8 cellular contexts compared by ENCODE assay signal in the genomic region with DNA sequence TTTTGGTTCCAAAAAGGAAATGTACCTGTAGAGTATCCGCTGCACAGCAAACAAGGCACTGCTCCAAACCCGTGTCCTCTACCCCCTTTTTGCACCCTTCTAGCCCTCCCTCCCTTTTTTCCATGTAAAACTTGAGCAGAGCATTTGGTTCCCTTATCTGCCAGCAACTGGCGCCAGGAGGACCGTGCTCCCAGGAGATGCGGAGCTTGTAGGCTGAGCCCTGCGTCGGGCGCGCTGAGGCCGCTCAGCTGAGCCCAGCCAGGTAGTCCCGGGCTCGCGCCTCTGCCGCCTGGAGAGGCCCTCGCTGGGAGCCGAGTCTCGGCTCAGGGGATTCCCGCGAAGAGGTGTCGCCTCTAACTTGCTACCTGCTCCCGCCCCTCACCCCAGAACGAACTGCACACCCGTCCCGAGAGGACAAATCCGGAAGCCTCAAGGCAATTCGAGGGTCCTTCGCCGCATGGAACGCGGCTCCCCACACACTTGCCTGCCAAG. TPM values are rescaled to one million over a fixed set of nuclear protein-coding genes. Genes with fewer than 3 reads are reported as not detected.
A peak's percentile ranks its signal among the peaks of the same experiment; 100 is the strongest.
DNase-seq lines count a peak whose midpoint lies in the region; ATAC-seq, FAIRE-seq and TF ChIP-seq lines count a peak whose summit lies in the region.

No MANE protein-coding gene starts in this region.

- POLR2A ChIA-PET in A549 (lab: Yijun Ruan, JAX): interaction anchor here (1.1 to 1.9 kb wide), 7 partner anchors 9 to 331 kb away, joined by 3 to 7 read pairs (median 6); a partner anchor contains a TSS

- peak; percentile 38 to 64 for DNase-seq in A549 (ENCODE audit: low read depth in 1 of 2, low spot score in 1 of 2)
- peak; percentile 67 to 84 for DNase-seq in NCI-H526 (lab: John Stamatoyannopoulos, UW)
- DNase-seq in activated CD8-positive, alpha-beta memory T cell treated with anti-CD3 and anti-CD28 coated beads, Interleukin-2, amount 50 U/mL, for 1 hour (ENCODE audit: extremely low read depth): peak; percentile 30
- peak; percentile 61 to 79 (median 76) for DNase-seq in mucosa of descending colon
- peak; percentile 80 for DNase-seq in stimulated activated CD8-positive, alpha-beta memory T cell treated with anti-CD3 and anti-CD28 coated beads, Interleukin-4, amount 100 ng/mL, for 48 hours

- peak overlapping the region; percentile 69 for H3K4me2 ChIP-seq in A549

- no peak for FAIRE-seq in A549 (lab: Jason Lieb, UNC)

- no peak for TF ChIP-seq POLR2A in A549 (IDR thresholded peaks at IDR 0.05; ENCODE audit: low read length)

- no peaks in the 10 kb centered on the region for H3K9me3 ChIP-seq in A549
- no peaks in the 10 kb centered on the region for H3K9me3 ChIP-seq in endocrine pancreas (ENCODE audit: control insufficient read depth, low read length)
- no peaks in the 10 kb centered on the region for H3K9me3 ChIP-seq in mucosa of descending colon

- H3K36me3 ChIP-seq in endocrine pancreas (ENCODE audit: control insufficient read depth, insufficient read depth, low read length) (no peaks in the 10 kb centered on the region), mucosa of descending colon (ENCODE audit: low read depth) (no peaks in the 10 kb centered on the region)

- intact Hi-C loops in mucosa of descending colon (cut with DNase I, micrococcal nuclease): loop anchor here in 1 of 2 donors (5.0 kb wide), 1 partner anchor 191 kb away; no protein-coding TSS in a partner anchor

- H3K4me1 ChIP-seq in A549: peaks cover 22% of the 10 kb centered on the region
- peaks cover 4% of the 10 kb centered on the region for H3K4me1 ChIP-seq in endocrine pancreas (ENCODE audit: control insufficient read depth, insufficient read depth, low read length)
- peaks cover 19% of the 10 kb centered on the region for H3K4me1 ChIP-seq in mucosa of descending colon (ENCODE audit: low read depth)

- TF ChIP-seq CTCF in A549 (IDR thresholded peaks at IDR 0.05): no peak
- TF ChIP-seq CTCF in mucosa of descending colon (IDR thresholded peaks at IDR 0.05): no peak

- ATAC-seq in A549: peak; percentile 74 to 82
- peak; percentile 35 for ATAC-seq in GM18508 (IDR thresholded peaks at IDR 0.05; ENCODE audit: insufficient read depth, unreplicated experiment)
- ATAC-seq in HG03025 (IDR thresholded peaks at IDR 0.05; ENCODE audit: low FRiP score, unreplicated experiment): peak; percentile 46
- peak; percentile 73 for ATAC-seq in mucosa of descending colon

- CTCF ChIA-PET in A549 (lab: Yijun Ruan, JAX): interaction anchor here (1.0 to 3.2 kb wide), 7 partner anchors 10 to 223 kb away, joined by 3 to 15 read pairs (median 5); a partner anchor contains a TSS

- peak overlapping the region; percentile 85 to 93 for H3K27ac ChIP-seq in A549

- H3K4me3 ChIP-seq in A549 (peak overlapping the region; percentile 71), endocrine pancreas (ENCODE audit: control insufficient read depth, insufficient read depth, low read length) (peak overlapping the region; percentile 76), mucosa of descending colon (peak overlapping the region; percentile 75)

- H3K9ac ChIP-seq in endocrine pancreas (ENCODE audit: control insufficient read depth, insufficient read depth, low read length): peak overlapping the region; percentile 94

- 2% methylated on average over 29 of the region's 30 CpGs for WGBS in A549 (ENCODE audit: missing lambda C conversion rate)

- H3K27me3 ChIP-seq in endocrine pancreas (ENCODE audit: control insufficient read depth, insufficient read depth, low read length): no peaks in the 10 kb centered on the region

- TF ChIP-seq RAD21 in A549 (conservative IDR thresholded peaks at IDR 0.05 in 1 of 2, IDR thresholded peaks at IDR 0.05 in 1 of 2): no peak

- no peak for TF ChIP-seq EP300 in A549 (IDR thresholded peaks at IDR 0.05)

TF ChIP-seq in A549, 52 proteins besides CTCF, POLR2A, EP300 and RAD21:
- TF ChIP-seq, protein P1, sequence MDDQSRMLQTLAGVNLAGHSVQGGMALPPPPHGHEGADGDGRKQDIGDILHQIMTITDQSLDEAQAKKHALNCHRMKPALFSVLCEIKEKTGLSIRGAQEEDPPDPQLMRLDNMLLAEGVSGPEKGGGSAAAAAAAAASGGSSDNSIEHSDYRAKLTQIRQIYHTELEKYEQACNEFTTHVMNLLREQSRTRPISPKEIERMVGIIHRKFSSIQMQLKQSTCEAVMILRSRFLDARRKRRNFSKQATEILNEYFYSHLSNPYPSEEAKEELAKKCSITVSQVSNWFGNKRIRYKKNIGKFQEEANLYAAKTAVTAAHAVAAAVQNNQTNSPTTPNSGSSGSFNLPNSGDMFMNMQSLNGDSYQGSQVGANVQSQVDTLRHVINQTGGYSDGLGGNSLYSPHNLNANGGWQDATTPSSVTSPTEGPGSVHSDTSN (IDR thresholded peaks at IDR 0.05): 0 out of 2 replicates have a peak, but pooled peaks have one; percentile 48
- TF ChIP-seq, protein P2, sequence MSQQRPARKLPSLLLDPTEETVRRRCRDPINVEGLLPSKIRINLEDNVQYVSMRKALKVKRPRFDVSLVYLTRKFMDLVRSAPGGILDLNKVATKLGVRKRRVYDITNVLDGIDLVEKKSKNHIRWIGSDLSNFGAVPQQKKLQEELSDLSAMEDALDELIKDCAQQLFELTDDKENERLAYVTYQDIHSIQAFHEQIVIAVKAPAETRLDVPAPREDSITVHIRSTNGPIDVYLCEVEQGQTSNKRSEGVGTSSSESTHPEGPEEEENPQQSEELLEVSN (IDR thresholded peaks at IDR 0.05; ENCODE audit: borderline replicate concordance, low read depth): no peak
- TF ChIP-seq GATA3 (IDR thresholded peaks at IDR 0.05; ENCODE audit: borderline replicate concordance): 0 out of 2 replicates have a peak, but pooled peaks have one; percentile 10

RNA-seq across cellular contexts. Expression of a gene that starts 0.6 kb away (rescaled TPM):
- polyA plus RNA-seq in A549 (2011; rRNA removed) (39.2 and 47.8 TPM in 2 replicates), A549 (2017; fragmentation: RNase III; extraction: RNeasy Plus Mini Kit Qiagen cat#74134 plus additional on column Dnase treatment) (25.7 to 28.9 TPM (median 27.3 TPM) in 3 replicates)
- polyA plus RNA-seq in A549 (2012; cell fraction: cytosol; rRNA removed): 6.8 and 7.2 TPM in 2 replicates
- polyA plus RNA-seq in A549 (2012; cell fraction: nucleus; rRNA removed): 6.1 and 11.0 TPM in 2 replicates
- 21.0 and 24.5 TPM in 2 replicates for polyA minus RNA-seq in A549 (2011; rRNA and poly(A)+ RNA removed)
- total RNA-seq in mucosa of descending colon: 10 to 100 TPM; 34.7 to 39.7 (median 38.8) TPM

Comparison
In these comparisons a context has a peak if more than half of its experiments do, and no peak if none do; other contexts are left out.
1. Peak in every context shown above with its lines: DNase-seq, ATAC-seq, H3K4me3 ChIP-seq and H3K27ac ChIP-seq.
2. DNase-seq: peak in every context shown above with its lines; median percentile 80 in stimulated activated CD8-positive, alpha-beta memory T cell treated with anti-CD3 and anti-CD28 coated beads, Interleukin-4, amount 100 ng/mL, for 48 hours; 76 in mucosa of descending colon; 76 in NCI-H526; 51 in A549; 30 in activated CD8-positive, alpha-beta memory T cell treated with anti-CD3 and anti-CD28 coated beads, Interleukin-2, amount 50 U/mL, for 1 hour.